8 cellular contexts compared by ENCODE assay signal in genomic region chr1:16623773-16624719, GRCh38. TPM values are rescaled to one million over a fixed set of nuclear protein-coding genes. Genes with fewer than 3 reads are reported as not detected.
A peak's percentile ranks its signal among the peaks of the same experiment; 100 is the strongest.
DNase-seq lines count a peak whose midpoint lies in the region; ATAC-seq and TF ChIP-seq lines count a peak whose summit lies in the region.
"Not testable (repeated sequence)": the region's sequence is repeated elsewhere in the genome, so short reads cannot be mapped to it uniquely, and the experiment has no call there.

No MANE protein-coding gene starts in this region.

- intact Hi-C loops in right cardiac atrium (cut with DNase I), result loop anchor here in 2 of 4 donors (5.0 kb wide), 1 partner anchor 323 kb away; no protein-coding TSS in a partner anchor
- intact Hi-C loops in testis (cut with DNase I; ENCODE audit: low total_unique reads), result not testable (repeated sequence)

- not testable (repeated sequence) for H3K4me1 Mint-ChIP-seq in natural killer cell treated with Interleukin-12 subunit alpha and Interleukin-12 subunit beta and Interleukin-15 and Interleukin-18, amount 100 ng/mL, for 72 hours (ENCODE audit: low read depth in 2 of 2)

- in situ Hi-C loops in Caki2 (cut with HindIII; ENCODE audit: low pct_unique_long_range_greater_than_20kb, low sequenced_read_pairs), result not testable (repeated sequence)

- H3K27ac Mint-ChIP-seq in natural killer cell treated with Interleukin-12 subunit alpha and Interleukin-12 subunit beta and Interleukin-15 and Interleukin-18, amount 100 ng/mL, for 72 hours, result not testable (repeated sequence)

- not testable (repeated sequence) for H3K27me3 ChIP-seq in right cardiac atrium (ENCODE audit: control insufficient read depth, insufficient read depth); testis

- not testable (repeated sequence) for H3K9me3 Mint-ChIP-seq in natural killer cell treated with Interleukin-12 subunit alpha and Interleukin-12 subunit beta and Interleukin-15 and Interleukin-18, amount 100 ng/mL, for 72 hours

- peak; percentile 41 for DNase-seq in Caki2 (ENCODE audit: low read depth)
- DNase-seq in M059J (ENCODE audit: low read depth), result peak; percentile 64
- peak; percentile 47 for DNase-seq in NCI-H2227 (lab: John Stamatoyannopoulos, UW; ENCODE audit: unreplicated experiment)
- DNase-seq in activated CD4-positive, alpha-beta T cell treated with anti-CD3 and anti-CD28 coated beads for 1 hour, result peak; percentile 12
- DNase-seq in cerebellar nuclear complex (lab: John Stamatoyannopoulos, UW), result peak; percentile 83 to 95
- DNase-seq in right cardiac atrium, result peak; percentile 33 to 76 (median 69)
- DNase-seq in natural killer cell treated with Interleukin-12 subunit alpha and Interleukin-12 subunit beta and Interleukin-15 and Interleukin-18, amount 100 ng/mL, for 72 hours (ENCODE audit: low spot score), result peak; percentile 65
- peak; percentile 16 for DNase-seq in testis

- not testable (repeated sequence) for H3K4me3 ChIP-seq in right cardiac atrium (ENCODE audit: low read length); testis

- TF ChIP-seq CTCF in testis (IDR thresholded peaks at IDR 0.05), result not testable (repeated sequence)

- not testable (repeated sequence) for H3K9me3 ChIP-seq in right cardiac atrium (ENCODE audit: control insufficient read depth, low read length); testis

- ATAC-seq in right cardiac atrium, result peak; percentile 3 to 31
- peak; percentile 3 to 17 for ATAC-seq in natural killer cell treated with Interleukin-12 subunit alpha and Interleukin-12 subunit beta and Interleukin-15 and Interleukin-18, amount 100 ng/mL, for 72 hours

- WGBS in right cardiac atrium, result 86% methylated on average over 27 of the region's 27 CpGs
- 79 to 80% methylated on average over 27 of the region's 27 CpGs for WGBS in testis, 2 donors

- not testable (repeated sequence) for H3K27me3 Mint-ChIP-seq in natural killer cell treated with Interleukin-12 subunit alpha and Interleukin-12 subunit beta and Interleukin-15 and Interleukin-18, amount 100 ng/mL, for 72 hours

- H3K27ac ChIP-seq in right cardiac atrium (ENCODE audit: low read length); testis: not testable (repeated sequence)

- not testable (repeated sequence) for H3K36me3 ChIP-seq in testis (ENCODE audit: low read depth, missing control alignments)

- not testable (repeated sequence) for H3K4me3 Mint-ChIP-seq in natural killer cell treated with Interleukin-12 subunit alpha and Interleukin-12 subunit beta and Interleukin-15 and Interleukin-18, amount 100 ng/mL, for 72 hours

- not testable (repeated sequence) for TF ChIP-seq POLR2A in testis (IDR thresholded peaks at IDR 0.05)

- not testable (repeated sequence) for H3K36me3 Mint-ChIP-seq in natural killer cell treated with Interleukin-12 subunit alpha and Interleukin-12 subunit beta and Interleukin-15 and Interleukin-18, amount 100 ng/mL, for 72 hours

- H3K4me1 ChIP-seq in right cardiac atrium (ENCODE audit: control insufficient read depth, insufficient read depth, low read length); testis: not testable (repeated sequence)

RNA-seq across cellular contexts. Expression of gene NBPF1, which starts 10.7 kb away (rescaled TPM):
- total RNA-seq in Caki2 (2014; rRNA removed; shearing (Covaris generic); ENCODE audit: low replicate concordance), result 13.3 and 24.5 TPM in 2 replicates
- total RNA-seq in M059J (2014; rRNA removed; shearing (Covaris generic)), result 16.4 and 34.9 TPM in 2 replicates
- total RNA-seq in right cardiac atrium, result 10 to 100 TPM in 3 of 4 donors, 1 to 10 TPM in 1; 8.9 to 18.7 (median 15.7) TPM
- 6.5 TPM for polyA plus RNA-seq in right cardiac atrium
- 10 to 100 TPM in 1 of 2 donors, 1 to 10 TPM in 1; 6.3 to 10.0 TPM for total RNA-seq in natural killer cell treated with Interleukin-12 subunit alpha and Interleukin-12 subunit beta and Interleukin-15 and Interleukin-18, amount 100 ng/mL, for 72 hours
- 100 to 1,000 TPM in 1 of 2 donors, 10 to 100 TPM in 1; 75.6 to 109 TPM for total RNA-seq in testis
- 93.9 TPM for polyA plus RNA-seq in testis (ENCODE audit: insufficient read depth, low read depth, low replicate concordance)

RNA-seq across cellular contexts. Expression of gene RNU1-3, which starts 42.7 kb away (rescaled TPM):
- not detected in 2 replicates for total RNA-seq in Caki2 (2014; rRNA removed; shearing (Covaris generic); ENCODE audit: low replicate concordance)
- total RNA-seq in M059J (2014; rRNA removed; shearing (Covaris generic)), result not detected in 2 replicates
- total RNA-seq in right cardiac atrium (1,000 to 10,000 TPM; 3,675 to 8,578 (median 7,073) TPM), testis (under 1 TPM; under 0.01 TPM)
- polyA plus RNA-seq in right cardiac atrium (not detected), testis (ENCODE audit: insufficient read depth, low read depth, low replicate concordance) (18.9 TPM)
- total RNA-seq in natural killer cell treated with Interleukin-12 subunit alpha and Interleukin-12 subunit beta and Interleukin-15 and Interleukin-18, amount 100 ng/mL, for 72 hours, result 1,000 to 10,000 TPM; 1,591 to 3,879 TPM

Comparison
In these comparisons a context has a peak if more than half of its experiments do, and no peak if none do; other contexts are left out.
1. DNase-seq: peak in every context shown above with its lines; median percentile 89 in cerebellar nuclear complex; 69 in right cardiac atrium; 65 in natural killer cell treated with Interleukin-12 subunit alpha and Interleukin-12 subunit beta and Interleukin-15 and Interleukin-18, amount 100 ng/mL, for 72 hours; 64 in M059J; 47 in NCI-H2227; 41 in Caki2; 16 in testis; 12 in activated CD4-positive, alpha-beta T cell treated with anti-CD3 and anti-CD28 coated beads for 1 hour.
2. RNA of gene RNU1-3, which starts 42.7 kb away (total RNA-seq): 3,675 to 8,578 TPM in right cardiac atrium and 1,591 to 3,879 TPM in natural killer cell treated with Interleukin-12 subunit alpha and Interleukin-12 subunit beta and Interleukin-15 and Interleukin-18, amount 100 ng/mL, for 72 hours; not detected in Caki2, not detected in M059J and under 0.01 TPM in testis; every median in the first group is over 1,000 times any median in the second.